ENCODE assay signal across 8 cellular contexts in the genomic region with DNA sequence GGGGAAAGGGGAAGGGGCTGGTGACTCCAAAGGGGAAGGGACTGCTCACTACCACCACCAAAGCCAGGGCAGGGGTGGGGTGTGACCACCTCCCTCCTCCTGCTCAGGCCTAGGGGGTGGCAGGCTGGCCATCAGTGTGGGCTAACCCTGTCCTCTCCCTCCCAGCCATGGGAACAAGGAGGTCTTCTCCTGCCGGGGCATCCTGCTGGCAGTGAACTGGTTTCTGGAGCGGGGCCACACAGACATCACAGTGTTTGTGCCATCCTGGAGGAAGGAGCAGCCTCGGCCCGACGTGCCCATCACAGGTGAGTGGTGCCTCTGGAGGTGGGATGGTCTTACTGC. TPM values are rescaled to one million over a fixed set of nuclear protein-coding genes. Genes with fewer than 3 reads are reported as not detected.
DNase-seq lines count a peak whose midpoint lies in the region; ATAC-seq, FAIRE-seq and TF ChIP-seq lines count a peak whose summit lies in the region.

No MANE protein-coding gene starts in this region.

- FAIRE-seq in endothelial cell of umbilical vein (lab: Jason Lieb, UNC) (no peak), GM12891 (lab: Jason Lieb, UNC) (no peak)

- CTCF ChIA-PET in CD4-positive, alpha-beta T cell (lab: Charles Lee): interaction anchor here (0.5 to 4.1 kb wide), 2 partner anchors 16 to 34 kb away, joined by 3 to 28 read pairs; a partner anchor contains a TSS
- CTCF ChIA-PET in OCI-LY7 (lab: Charles Lee; ENCODE audit: unreplicated experiment): no interaction called here
- CTCF ChIA-PET in endothelial cell of umbilical vein (lab: Charles Lee): interaction anchor here (4.6 kb wide), 1 partner anchor 25 kb away, joined by 30 read pairs; no protein-coding TSS in a partner anchor

- POLR2A ChIA-PET in CD4-positive, alpha-beta T cell (lab: Charles Lee): interaction anchor here (2.3 to 10.8 kb wide), 3 partner anchors 7 to 34 kb away, joined by 14 to 136 read pairs (median 28); a partner anchor contains a TSS
- POLR2A ChIA-PET in OCI-LY7 (lab: Charles Lee) (no interaction called here), endothelial cell of umbilical vein (lab: Charles Lee) (no interaction called here)

- no peaks in the 10 kb centered on the region for H3K9me1 ChIP-seq in endothelial cell of umbilical vein (replicated peaks; ENCODE audit: control insufficient read depth, extremely low read depth, insufficient read depth, low read length)

- WGBS in prostate gland: 65% methylated on average over 4 of the region's 5 CpGs

- peak in 1 of 10 experiments; percentile 40 for DNase-seq in CD4-positive, alpha-beta T cell
- DNase-seq in OCI-LY7 (ENCODE audit: low spot score): no peak
- no peak for DNase-seq in endothelial cell of umbilical vein (ENCODE audit: low read depth, low spot score)
- DNase-seq in prostate gland (ENCODE audit: low spot score): no peak
- DNase-seq in NCI-H2196 (lab: John Stamatoyannopoulos, UW; ENCODE audit: unreplicated experiment): no peak
- DNase-seq in GM12891 (ENCODE audit: insufficient read length, low spot score): no peak

- intact Hi-C loops in CD4-positive, alpha-beta T cell (cut with DNase I, micrococcal nuclease): no loop called here
- intact Hi-C loops in OCI-LY7 (cut with micrococcal nuclease; ENCODE audit: unreplicated experiment) (no loop called here), endothelial cell of umbilical vein (cut with micrococcal nuclease) (no loop called here), prostate gland (cut with DNase I) (no loop called here)

- no peaks in the 10 kb centered on the region for H3K27me3 Mint-ChIP-seq in CD4-positive, alpha-beta T cell

- peaks cover 54% of the 10 kb centered on the region for H3K4me1 Mint-ChIP-seq in CD4-positive, alpha-beta T cell (ENCODE audit: low read depth)

- H3K4me2 ChIP-seq in OCI-LY7 (ENCODE audit: low read length) (peak overlapping the region; percentile 97), endothelial cell of umbilical vein (ENCODE audit: insufficient read depth, low read length) (peak overlapping the region; percentile 91)

- no peaks in the 10 kb centered on the region for H3K9me3 ChIP-seq in CD4-positive, alpha-beta T cell (ENCODE audit: control insufficient read depth, low read length)
- H3K9me3 ChIP-seq in OCI-LY7 (ENCODE audit: low read length): no peaks in the 10 kb centered on the region
- no peaks in the 10 kb centered on the region for H3K9me3 ChIP-seq in endothelial cell of umbilical vein (replicated peaks; ENCODE audit: control insufficient read depth, insufficient read depth, low read length)
- no peaks in the 10 kb centered on the region for H3K9me3 ChIP-seq in prostate gland

- H3K79me2 ChIP-seq in OCI-LY7 (ENCODE audit: insufficient read depth, low read depth, low read length) (peaks cover 48% of the 10 kb centered on the region), endothelial cell of umbilical vein (ENCODE audit: control insufficient read depth, insufficient read depth, low read length) (peaks cover 54% of the 10 kb centered on the region)

- no peak for ATAC-seq in CD4-positive, alpha-beta T cell (ENCODE audit: poor library complexity)
- ATAC-seq in GM18870 (IDR thresholded peaks at IDR 0.05; ENCODE audit: unreplicated experiment) (no peak), GM18505 (IDR thresholded peaks at IDR 0.05; ENCODE audit: unreplicated experiment) (no peak)

- H2AFZ ChIP-seq in OCI-LY7 (ENCODE audit: low read length) (no peak overlapping the region), endothelial cell of umbilical vein (ENCODE audit: low read depth, low read length) (no peak overlapping the region)

- TF ChIP-seq POLR2A in endothelial cell of umbilical vein (IDR thresholded peaks at IDR 0.05; ENCODE audit: low read depth, low read length) (no peak), prostate gland (IDR thresholded peaks at IDR 0.05) (no peak), GM18505 (IDR thresholded peaks at IDR 0.05; ENCODE audit: borderline replicate concordance, extremely low read depth, insufficient read depth, insufficient read length) (no peak), GM12891 (IDR thresholded peaks at IDR 0.05; ENCODE audit: low read depth, low read length) (no peak)

- H4K20me1 ChIP-seq in OCI-LY7 (ENCODE audit: insufficient read depth, low read length): peaks cover 9% of the 10 kb centered on the region; the same call in 1 of the 2 replicates
- no peaks in the 10 kb centered on the region for H4K20me1 ChIP-seq in endothelial cell of umbilical vein (replicated peaks; ENCODE audit: control insufficient read depth, extremely low read depth, insufficient read depth, low read length)

- no peaks in the 10 kb centered on the region for H3K9me2 ChIP-seq in OCI-LY7 (ENCODE audit: insufficient read depth, low read length)

- no peaks in the 10 kb centered on the region for H3K27me3 ChIP-seq in CD4-positive, alpha-beta T cell (ENCODE audit: control insufficient read depth, insufficient read depth, low read length)
- H3K27me3 ChIP-seq in endothelial cell of umbilical vein (ENCODE audit: control insufficient read depth in 2 of 2, insufficient read depth in 2 of 2, low read length in 2 of 2) (no peaks in the 10 kb centered on the region), prostate gland (replicated peaks; ENCODE audit: insufficient read depth) (no peaks in the 10 kb centered on the region)

- peak overlapping the region; percentile 97 for H3K4me3 Mint-ChIP-seq in CD4-positive, alpha-beta T cell

- dilution Hi-C loops in endothelial cell of umbilical vein (cut with MboI; ENCODE audit: extremely low pct_ligation_motif_present, low sequenced_read_pairs): no loop called here

- H3K9me3 Mint-ChIP-seq in CD4-positive, alpha-beta T cell: no peaks in the 10 kb centered on the region

- TF ChIP-seq CTCF in CD4-positive, alpha-beta T cell (IDR thresholded peaks at IDR 0.05): peak; percentile 12
- no peak for TF ChIP-seq CTCF in OCI-LY7 (conservative IDR thresholded peaks at IDR 0.05; ENCODE audit: low read length)
- no peak for TF ChIP-seq CTCF in endothelial cell of umbilical vein (IDR thresholded peaks at IDR 0.05; ENCODE audit: extremely low read depth in 1 of 2, insufficient read depth in 1 of 2, low read depth in 1 of 2, low read length in 2 of 2)
- TF ChIP-seq CTCF in prostate gland (IDR thresholded peaks at IDR 0.05): no peak

- H3K36me3 Mint-ChIP-seq in CD4-positive, alpha-beta T cell (ENCODE audit: low read depth): peaks cover 94% of the 10 kb centered on the region

- H3K27ac ChIP-seq in CD4-positive, alpha-beta T cell (ENCODE audit: low read depth, low read length): peak overlapping the region; percentile 97
- H3K27ac ChIP-seq in OCI-LY7 (ENCODE audit: low read depth, low read length, poor library complexity, severe bottlenecking): peak overlapping the region; percentile 78
- peak overlapping the region; percentile 82 for H3K27ac ChIP-seq in endothelial cell of umbilical vein (ENCODE audit: insufficient read depth, low read depth, low read length)
- peak overlapping the region; percentile 94 to 97 for H3K27ac ChIP-seq in prostate gland

- peaks cover 41% of the 10 kb centered on the region for H3K4me1 ChIP-seq in OCI-LY7 (ENCODE audit: insufficient read depth, low read length, poor library complexity, severe bottlenecking)
- peaks cover 52% of the 10 kb centered on the region for H3K4me1 ChIP-seq in endothelial cell of umbilical vein (ENCODE audit: control insufficient read depth, extremely low read depth, insufficient read depth, low read length)
- peaks cover 41% of the 10 kb centered on the region for H3K4me1 ChIP-seq in prostate gland (replicated peaks)

- BruUV-seq in OCI-LY7 (replicated peaks; lab: Mats Ljungman, UMichigan) (no TSS peak), endothelial cell of umbilical vein (replicated peaks; lab: Mats Ljungman, UMichigan) (no TSS peak)

- peak overlapping the region; percentile 100 for H3K27ac Mint-ChIP-seq in CD4-positive, alpha-beta T cell

- H3K9ac ChIP-seq in endothelial cell of umbilical vein (replicated peaks; ENCODE audit: extremely low read depth, insufficient read depth, low read length): peak overlapping the region; percentile 77

- H3K36me3 ChIP-seq in OCI-LY7 (ENCODE audit: insufficient read depth, low read length) (peaks cover 87% of the 10 kb centered on the region), endothelial cell of umbilical vein (ENCODE audit: control insufficient read depth in 2 of 2, extremely low read depth in 1 of 2, insufficient read depth in 2 of 2, low read length in 2 of 2) (peaks cover 13 to 36% of the 10 kb centered on the region in 2 experiments), prostate gland (peaks cover 42 to 48% of the 10 kb centered on the region in 2 donors)

- H3K4me3 ChIP-seq in OCI-LY7 (ENCODE audit: low read depth, low read length, poor library complexity, severe bottlenecking) (peak overlapping the region; percentile 78), endothelial cell of umbilical vein (replicated peaks in 1 of 3; ENCODE audit: insufficient read depth in 1 of 3, low read depth in 1 of 3, low read length in 3 of 3) (no peak overlapping the region), prostate gland (peak overlapping the region; percentile 89 to 94)

RNA-seq across cellular contexts. Expression of a gene that starts 5.7 kb away (rescaled TPM):
- total RNA-seq in CD4-positive, alpha-beta T cell: 100 to 1,000 TPM; 164 to 165 TPM
- total RNA-seq in OCI-LY7 (2014; rRNA removed; shearing (Covaris generic)): 11.2 and 20.7 TPM in 2 replicates
- total RNA-seq in OCI-LY7 (2022) (9.8 and 11.5 TPM in 2 replicates), endothelial cell of umbilical vein (6.3 and 7.5 TPM in 2 replicates), prostate gland (10 to 100 TPM; 74.4 to 97.1 TPM)
- 9.4 and 12.9 TPM in 2 replicates for polyA plus RNA-seq in endothelial cell of umbilical vein
- 5.1 and 8.2 TPM in 2 replicates for polyA plus RNA-seq in endothelial cell of umbilical vein (2011; cell fraction: cytosol; rRNA removed)
- 13.2 and 14.1 TPM in 2 replicates for polyA plus RNA-seq in endothelial cell of umbilical vein (2011; cell fraction: nucleus; rRNA removed)
- polyA plus RNA-seq in endothelial cell of umbilical vein (2012): 3.3 and 3.4 TPM in 2 replicates
- 5.2 and 6.1 TPM in 2 replicates for polyA minus RNA-seq in endothelial cell of umbilical vein
- 16.2 TPM for polyA minus RNA-seq in endothelial cell of umbilical vein (2011; cell fraction: cytosol; rRNA and poly(A)+ RNA removed)
- 7.2 and 10.9 TPM in 2 replicates for polyA minus RNA-seq in endothelial cell of umbilical vein (2011; cell fraction: nucleus; rRNA and poly(A)+ RNA removed)
- 16.7 TPM for polyA plus RNA-seq in GM12891 (2012; ENCODE audit: low read depth, missing spikeins)

RNA-seq across cellular contexts. Expression of a gene that starts 34.5 kb away (rescaled TPM):
- total RNA-seq in CD4-positive, alpha-beta T cell: 10 to 100 TPM; 39.0 to 41.5 TPM
- total RNA-seq in OCI-LY7 (2014; rRNA removed; shearing (Covaris generic)): 74.3 and 121 TPM in 2 replicates
- total RNA-seq in OCI-LY7 (2022) (69.8 and 73.8 TPM in 2 replicates), endothelial cell of umbilical vein (50.5 and 62.5 TPM in 2 replicates), prostate gland (100 to 1,000 TPM; 175 to 252 TPM)
- polyA plus RNA-seq in endothelial cell of umbilical vein: 24.3 and 28.0 TPM in 2 replicates
- 41.3 and 44.5 TPM in 2 replicates for polyA plus RNA-seq in endothelial cell of umbilical vein (2011; cell fraction: cytosol; rRNA removed)
- polyA plus RNA-seq in endothelial cell of umbilical vein (2011; cell fraction: nucleus; rRNA removed): 35.8 and 55.2 TPM in 2 replicates
- polyA plus RNA-seq in endothelial cell of umbilical vein (2012): 40.8 and 41.2 TPM in 2 replicates
- 15.7 and 16.3 TPM in 2 replicates for polyA minus RNA-seq in endothelial cell of umbilical vein
- 14.5 TPM for polyA minus RNA-seq in endothelial cell of umbilical vein (2011; cell fraction: cytosol; rRNA and poly(A)+ RNA removed)
- polyA minus RNA-seq in endothelial cell of umbilical vein (2011; cell fraction: nucleus; rRNA and poly(A)+ RNA removed): 17.6 and 22.2 TPM in 2 replicates
- 36.4 TPM for polyA plus RNA-seq in GM12891 (2012; ENCODE audit: low read depth, missing spikeins)

Comparison
In these comparisons a context has a peak if more than half of its experiments do, and no peak if none do; other contexts are left out.
1. H3K4me3 ChIP-seq: peak in OCI-LY7 (single experiment) and prostate gland (2 of 2); none in endothelial cell of umbilical vein (0 of 3).
2. Peak in every context shown above with its lines, with median percentiles within 50 percentile points of each other: H3K27ac ChIP-seq.